ENCODE assay signal across 8 cellular contexts in genomic region chr22:21467337-21468193, GRCh38. TPM values are rescaled to one million over a fixed set of nuclear protein-coding genes. Genes with fewer than 3 reads are reported as not detected.
DNase-seq lines count a peak whose midpoint lies in the region; ATAC-seq, FAIRE-seq and TF ChIP-seq lines count a peak whose summit lies in the region.
"Not testable (repeated sequence)": the region's sequence is repeated elsewhere in the genome, so short reads cannot be mapped to it uniquely, and the experiment has no call there.

Gene TMEM191C, plus strand, starts transcription at chr22:21467387. Its CDS starts 73 bp downstream, at chr22:21467460.

- not testable (repeated sequence) for H4K5ac ChIP-seq in IMR-90 (ENCODE audit: low read depth, low read length)

- POLR2A ChIA-PET in HCT116 (lab: Charles Lee); IMR-90 (lab: Charles Lee; ENCODE audit: unreplicated experiment): not testable (repeated sequence)

- not testable (repeated sequence) for H3K36me3 ChIP-seq in HCT116 (ENCODE audit: control insufficient read depth in 1 of 2, insufficient read depth in 2 of 2, low read length in 2 of 2); IMR-90 (ENCODE audit: control insufficient read depth, insufficient read depth, low read length); duodenal mucosa (ENCODE audit: control insufficient read depth in 1 of 2, insufficient read depth in 2 of 2, low read length in 2 of 2); pancreas; urinary bladder (ENCODE audit: insufficient read depth)

- no CpG with 5 or more reads among the region's 74 CpGs for WGBS in IMR-90 (ENCODE audit: extremely low coverage in 2 of 2, insufficient read length in 1 of 2), 2 experiments
- WGBS in pancreas, 2 donors, result 1% methylated on average over 15 of the region's 74 CpGs; no CpG with 5 or more reads in 1 of the 2 donors
- under 1% methylated on average over 21 of the region's 74 CpGs for WGBS in urinary bladder

- H3K79me1 ChIP-seq in IMR-90 (ENCODE audit: low read depth in 1 of 2, low read length in 2 of 2), result not testable (repeated sequence)

- not testable (repeated sequence) for H2BK120ac ChIP-seq in IMR-90 (ENCODE audit: low read depth, low read length)

- in situ Hi-C loops in IMR-90 (cut with MboI; ENCODE audit: low sequenced_read_pairs), result not testable (repeated sequence)

- not testable (repeated sequence) for TF ChIP-seq POLR2A in HCT116 (IDR thresholded peaks at IDR 0.05; ENCODE audit: borderline replicate concordance, extremely low read depth, insufficient read depth, insufficient read length); IMR-90 (IDR thresholded peaks at IDR 0.05; ENCODE audit: low read depth, low read length)

- H2AK9ac ChIP-seq in IMR-90 (replicated peaks; ENCODE audit: low read depth, low read length, poor library complexity), result not testable (repeated sequence)

- H3K9me3 Mint-ChIP-seq in activated T-cell treated with anti-CD3 and anti-CD28 coated beads, Interleukin-2, amount 50 U/mL, for 4 hours, result not testable (repeated sequence)

- not testable (repeated sequence) for H3K36me3 Mint-ChIP-seq in activated T-cell treated with anti-CD3 and anti-CD28 coated beads, Interleukin-2, amount 50 U/mL, for 4 hours (ENCODE audit: insufficient read depth)

- not testable (repeated sequence) for H2AFZ ChIP-seq in HCT116 (ENCODE audit: low read depth, low read length, poor library complexity, severe bottlenecking); IMR-90 (replicated peaks; ENCODE audit: low read length, poor library complexity)

- not testable (repeated sequence) for H4K91ac ChIP-seq in IMR-90 (ENCODE audit: insufficient read depth, low read depth, low read length)

- H2BK5ac ChIP-seq in IMR-90 (ENCODE audit: low read depth, low read length, poor library complexity, severe bottlenecking), result not testable (repeated sequence)

- not testable (repeated sequence) for H2AK5ac ChIP-seq in IMR-90 (ENCODE audit: low read depth, low read length)

- dilution Hi-C loops in IMR-90 (cut with HindIII; ENCODE audit: low sequenced_read_pairs, unreplicated experiment), result not testable (repeated sequence)

- not testable (repeated sequence) for H3K27me3 ChIP-seq in HCT116 (ENCODE audit: insufficient read depth, low read length); IMR-90 (ENCODE audit: control insufficient read depth, insufficient read depth, low read length); duodenal mucosa (ENCODE audit: control insufficient read depth in 1 of 2, insufficient read depth in 2 of 2, low read length in 2 of 2); pancreas

- not testable (repeated sequence) for H4K8ac ChIP-seq in IMR-90 (ENCODE audit: low read depth in 2 of 2, low read length in 2 of 2)

- H3K9me1 ChIP-seq in IMR-90 (ENCODE audit: insufficient read depth, low read length), result not testable (repeated sequence)

- peak within 1 kb of the TSS; percentile 83 for H3K4me3 Mint-ChIP-seq in activated T-cell treated with anti-CD3 and anti-CD28 coated beads, Interleukin-2, amount 50 U/mL, for 4 hours

- H3K27ac ChIP-seq in HCT116 (ENCODE audit: low read depth, low read length), result 0 out of 2 replicates have a peak within 1 kb of the TSS, but pooled peaks have one; percentile 35
- not testable (repeated sequence) for H3K27ac ChIP-seq in IMR-90 (ENCODE audit: insufficient read depth, low read length); pancreas
- H3K27ac ChIP-seq in duodenal mucosa (ENCODE audit: low read depth, low read length), result peak within 1 kb of the TSS; percentile 42
- H3K27ac ChIP-seq in urinary bladder (ENCODE audit: low read depth), result peak within 1 kb of the TSS; percentile 59

- not testable (repeated sequence) for FAIRE-seq in pancreas (lab: Jason Lieb, UNC)

- H3K14ac ChIP-seq in IMR-90 (replicated peaks; ENCODE audit: low read depth, low read length), result not testable (repeated sequence)

- not testable (repeated sequence) for H3K9me2 ChIP-seq in HCT116 (ENCODE audit: insufficient read depth)

- DNase-seq in GM12864 (ENCODE audit: low read depth); HCT116 (ENCODE audit: low read depth, low spot score); IMR-90; activated T-cell treated with anti-CD3 and anti-CD28 coated beads, Interleukin-2, amount 50 U/mL, for 4 hours; pancreas: not testable (repeated sequence)

- CTCF ChIA-PET in HCT116 (lab: Charles Lee); IMR-90 (lab: Yijun Ruan, JAX): not testable (repeated sequence)

- not testable (repeated sequence) for H3K9me3 ChIP-seq in HCT116 (ENCODE audit: control insufficient read depth in 1 of 2, insufficient read depth in 1 of 2, low read depth in 1 of 2, low read length in 2 of 2); IMR-90 (ENCODE audit: control insufficient read depth, insufficient read depth, low read length); duodenal mucosa (ENCODE audit: control insufficient read depth in 1 of 2, low read length in 2 of 2); iPS-18c (ENCODE audit: control insufficient read depth, insufficient read depth, low read length); pancreas

- TF ChIP-seq RAD21 in HCT116 (IDR thresholded peaks at IDR 0.05; ENCODE audit: low read depth); IMR-90 (IDR thresholded peaks at IDR 0.05; ENCODE audit: low read length): not testable (repeated sequence)

- H3K4me3 ChIP-seq in GM12864 (ENCODE audit: low read depth, low read length), result peak within 1 kb of the TSS; percentile 26
- peak within 1 kb of the TSS; percentile 5 to 23; a peak in 1 of 4 replicates for H3K4me3 ChIP-seq in HCT116 (replicated peaks in 1 of 2; ENCODE audit: low read depth in 1 of 2, low read length in 2 of 2)
- H3K4me3 ChIP-seq in IMR-90 (ENCODE audit: insufficient read depth, low read depth, low read length), result peak within 1 kb of the TSS; percentile 47
- not testable (repeated sequence) for H3K4me3 ChIP-seq in duodenal mucosa (ENCODE audit: low read depth in 1 of 2, low read length in 2 of 2); urinary bladder (ENCODE audit: low read depth, low read length)
- H3K4me3 ChIP-seq in iPS-18c (ENCODE audit: insufficient read depth, low read depth, low read length), result peak within 1 kb of the TSS; percentile 31; the same call in 1 of the 2 replicates
- H3K4me3 ChIP-seq in pancreas, result peak within 1 kb of the TSS in 1 of 4 donors; percentile 29

- not testable (repeated sequence) for H3K4me1 ChIP-seq in HCT116 (ENCODE audit: control insufficient read depth in 1 of 2, insufficient read depth in 2 of 2, low read length in 2 of 2); IMR-90 (ENCODE audit: control insufficient read depth, insufficient read depth, low read length); duodenal mucosa (ENCODE audit: control insufficient read depth in 1 of 2, insufficient read depth in 2 of 2, low read length in 2 of 2); pancreas; urinary bladder (ENCODE audit: insufficient read depth)

- H3K79me2 ChIP-seq in HCT116 (ENCODE audit: insufficient read depth, low read length), result not testable (repeated sequence)

- H3K4me1 Mint-ChIP-seq in activated T-cell treated with anti-CD3 and anti-CD28 coated beads, Interleukin-2, amount 50 U/mL, for 4 hours (ENCODE audit: low read depth), result not testable (repeated sequence)

- BruUV-seq in HCT116 (replicated peaks; lab: Mats Ljungman, UMichigan); IMR-90 (replicated peaks; lab: Mats Ljungman, UMichigan): not testable (repeated sequence)

- not testable (repeated sequence) for H3K18ac ChIP-seq in IMR-90 (ENCODE audit: low read depth, low read length)

- not testable (repeated sequence) for H3K23ac ChIP-seq in IMR-90 (ENCODE audit: low read depth, low read length)

- intact Hi-C loops in HCT116 (cut with micrococcal nuclease); IMR-90 (cut with micrococcal nuclease); pancreas (cut with DNase I): not testable (repeated sequence)

- not testable (repeated sequence) for H4K20me1 ChIP-seq in HCT116 (ENCODE audit: insufficient read depth); IMR-90 (ENCODE audit: insufficient read depth, low read length)

- not testable (repeated sequence) for ATAC-seq in HCT116
- ATAC-seq in IMR-90 (ENCODE audit: low read depth) (peak; percentile 56), pancreas (peak; percentile 3 to 29 (median 16))
- ATAC-seq in activated T-cell treated with anti-CD3 and anti-CD28 coated beads, Interleukin-2, amount 50 U/mL, for 4 hours, result peak in 1 of 2 donors; percentile 0

- H3K4me2 ChIP-seq in HCT116 (ENCODE audit: low read length) (peak within 1 kb of the TSS; percentile 43), IMR-90 (ENCODE audit: low read depth, low read length) (peak within 1 kb of the TSS; percentile 44; the same call in 1 of the 2 replicates)

- not testable (repeated sequence) for H2BK20ac ChIP-seq in IMR-90 (ENCODE audit: low read depth, low read length)

- not testable (repeated sequence) for H3K27me3 Mint-ChIP-seq in activated T-cell treated with anti-CD3 and anti-CD28 coated beads, Interleukin-2, amount 50 U/mL, for 4 hours (ENCODE audit: low read depth)

- H3K4ac ChIP-seq in IMR-90 (ENCODE audit: low read depth, low read length), result not testable (repeated sequence)

- RAD21 ChIA-PET in HCT116 (lab: Charles Lee; ENCODE audit: low non-redundant PET in 1 of 2, low total read pairs in 2 of 2, uncharacterized antibody in 2 of 2, unreplicated experiment in 2 of 2), result not testable (repeated sequence)

- TF ChIP-seq CTCF in GM12864 (IDR thresholded peaks at IDR 0.05; ENCODE audit: low read depth, low read length, missing control alignments); HCT116 (IDR thresholded peaks at IDR 0.05 in 2 of 3, conservative IDR thresholded peaks at IDR 0.05 in 1 of 3; ENCODE audit: borderline replicate concordance in 1 of 3, insufficient read depth in 1 of 3, low read depth in 2 of 3, low read length in 2 of 3); IMR-90 (conservative IDR thresholded peaks at IDR 0.05; ENCODE audit: low read depth, low read length); pancreas (IDR thresholded peaks at IDR 0.05): not testable (repeated sequence)

- H3K9ac ChIP-seq in HCT116 (ENCODE audit: low read length); IMR-90 (ENCODE audit: low read depth, low read length); duodenal mucosa (ENCODE audit: low read depth in 1 of 2, low read length in 2 of 2): not testable (repeated sequence)

- not testable (repeated sequence) for H3K56ac ChIP-seq in IMR-90 (ENCODE audit: extremely low read depth, insufficient read depth, low read length)

- H2BK15ac ChIP-seq in IMR-90 (ENCODE audit: low read depth, low read length), result not testable (repeated sequence)

RNA-seq across cellular contexts. Expression of gene TMEM191C, which starts in this region (rescaled TPM):
- total RNA-seq in HCT116 (2021; ENCODE audit: unreplicated experiment) (3.1 TPM), IMR-90 (2012; rRNA removed) (0.28 and 0.36 TPM in 2 replicates), pancreas (under 1 TPM in 5 of 6 donors, not detected in 1; 0.20 to 0.55 (median 0.51) TPM), urinary bladder (0.85 TPM)
- polyA plus RNA-seq in HCT116 (2012), result 3.7 and 4.4 TPM in 2 replicates
- polyA plus RNA-seq in IMR-90 (2012; rRNA removed) (0.75 and 1.5 TPM in 2 replicates), pancreas (1 to 10 TPM in 1 of 2 donors, under 1 TPM in 1; 0.68 to 1.8 TPM), urinary bladder (0.80 TPM)
- polyA plus RNA-seq in IMR-90 (2012; cell fraction: cytosol; rRNA removed), result 1.3 and 2.7 TPM in 2 replicates
- polyA plus RNA-seq in IMR-90 (2012; cell fraction: nucleus; rRNA removed; ENCODE audit: low replicate concordance), result 5.3 and 16.1 TPM in 2 replicates
- under 1 TPM; 0.23 to 0.87 (median 0.53) TPM for total RNA-seq in activated T-cell treated with anti-CD3 and anti-CD28 coated beads, Interleukin-2, amount 50 U/mL, for 4 hours
